ENCODE assay signal across 1 cellular context in genomic region chr6:63919556-63920110, GRCh38.
TF ChIP-seq lines count a peak whose summit lies in the region.

No MANE protein-coding gene starts in this region.

TF ChIP-seq in SK-N-SH, 30 proteins besides CTCF, POLR2A, EP300 and RAD21 (continued from another document):
- TF ChIP-seq IRF3 (IDR thresholded peaks at IDR 0.05; ENCODE audit: low read depth, low read length), result no peak
- no peak for TF ChIP-seq FOXM1 (IDR thresholded peaks at IDR 0.05; ENCODE audit: low read depth)
- TF ChIP-seq, protein P1, sequence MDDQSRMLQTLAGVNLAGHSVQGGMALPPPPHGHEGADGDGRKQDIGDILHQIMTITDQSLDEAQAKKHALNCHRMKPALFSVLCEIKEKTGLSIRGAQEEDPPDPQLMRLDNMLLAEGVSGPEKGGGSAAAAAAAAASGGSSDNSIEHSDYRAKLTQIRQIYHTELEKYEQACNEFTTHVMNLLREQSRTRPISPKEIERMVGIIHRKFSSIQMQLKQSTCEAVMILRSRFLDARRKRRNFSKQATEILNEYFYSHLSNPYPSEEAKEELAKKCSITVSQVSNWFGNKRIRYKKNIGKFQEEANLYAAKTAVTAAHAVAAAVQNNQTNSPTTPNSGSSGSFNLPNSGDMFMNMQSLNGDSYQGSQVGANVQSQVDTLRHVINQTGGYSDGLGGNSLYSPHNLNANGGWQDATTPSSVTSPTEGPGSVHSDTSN (IDR thresholded peaks at IDR 0.05), result no peak
- TF ChIP-seq SMC3 (IDR thresholded peaks at IDR 0.05; ENCODE audit: low read depth, low read length), result no peak
- TF ChIP-seq FOXJ3 (CRISPR knock-in tag; IDR thresholded peaks at IDR 0.05), result no peak
- TF ChIP-seq NFIC (IDR thresholded peaks at IDR 0.05; ENCODE audit: borderline replicate concordance), result no peak
- no peak for TF ChIP-seq NRF1 (IDR thresholded peaks at IDR 0.05; ENCODE audit: low read depth, low read length)
- TF ChIP-seq TCF12 (IDR thresholded peaks at IDR 0.05), result no peak
- TF ChIP-seq CHD2 (IDR thresholded peaks at IDR 0.05; ENCODE audit: low read length, partially characterized antibody), result no peak
- no peak for TF ChIP-seq ZBTB33 (IDR thresholded peaks at IDR 0.05; ENCODE audit: borderline replicate concordance, low read depth)
- no peak for TF ChIP-seq JUND (IDR thresholded peaks at IDR 0.05)
